ENCODE assay signal across 9 cellular contexts in the genomic region with DNA sequence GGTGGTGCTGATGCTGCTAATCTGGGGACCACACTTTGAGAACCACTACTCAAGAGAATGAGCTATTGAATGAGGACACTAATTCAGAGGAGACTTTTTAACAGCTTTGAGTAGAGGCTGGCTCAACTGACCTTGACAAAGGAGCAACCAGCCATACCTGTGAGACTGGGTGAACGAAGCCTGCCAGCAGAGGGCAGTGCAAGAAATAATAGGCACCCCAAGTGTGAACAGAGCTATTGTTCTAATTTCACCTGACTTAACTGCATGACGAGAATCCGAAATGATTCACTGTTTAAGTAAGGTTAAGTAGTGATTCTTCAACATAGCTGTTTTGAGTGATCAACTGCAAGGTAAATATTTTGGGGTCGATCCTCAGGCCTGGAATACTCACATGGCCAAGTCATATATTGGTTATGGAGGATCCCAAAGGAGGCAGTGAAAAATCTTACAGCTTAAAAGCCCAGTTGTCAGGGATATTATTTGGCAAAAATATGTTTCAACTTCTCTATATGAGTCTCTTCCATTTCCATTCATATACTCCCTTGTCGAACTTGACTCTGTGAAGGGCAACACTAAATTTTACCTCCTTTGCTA.
A peak's percentile ranks its signal among the peaks of the same experiment; 100 is the strongest.
DNase-seq lines count a peak whose midpoint lies in the region; ATAC-seq and TF ChIP-seq lines count a peak whose summit lies in the region.
"Had no signal": no experiment of that assay in that cellular context is flagged by ENCODE, and none has a peak within 500 bp of the region (broad histone marks: within the 10 kb centered on the region; RNA-seq: fewer than 3 reads in every experiment).

No MANE protein-coding gene starts in this region.

- H3K36me3 Mint-ChIP-seq in activated naive CD8-positive, alpha-beta T cell treated with anti-CD3 and anti-CD28 coated beads, Interleukin-2, amount 50 U/mL, for 24 hours (ENCODE audit: low read depth): no peaks in the 10 kb centered on the region

- no peaks in the 10 kb centered on the region for H3K9me3 Mint-ChIP-seq in activated naive CD8-positive, alpha-beta T cell treated with anti-CD3 and anti-CD28 coated beads, Interleukin-2, amount 50 U/mL, for 24 hours

- ATAC-seq in GM18861 (IDR thresholded peaks at IDR 0.05; ENCODE audit: unreplicated experiment) (peak; percentile 96), HG02981 (IDR thresholded peaks at IDR 0.05; ENCODE audit: unreplicated experiment) (peak; percentile 95)
- ATAC-seq in activated naive CD8-positive, alpha-beta T cell treated with anti-CD3 and anti-CD28 coated beads, Interleukin-2, amount 50 U/mL, for 24 hours: peak; percentile 72

- H3K4me3 Mint-ChIP-seq in activated naive CD8-positive, alpha-beta T cell treated with anti-CD3 and anti-CD28 coated beads, Interleukin-2, amount 50 U/mL, for 24 hours: no peak overlapping the region

- H3K9ac ChIP-seq in OCI-LY3 (ENCODE audit: low read length): no peak overlapping the region

- H2AFZ ChIP-seq in OCI-LY3 (ENCODE audit: low read depth, low read length): no peak overlapping the region

- no peaks in the 10 kb centered on the region for H3K79me2 ChIP-seq in OCI-LY3 (ENCODE audit: low read length)

- H4K20me1 ChIP-seq in OCI-LY3 (ENCODE audit: insufficient read depth, low read length): no peaks in the 10 kb centered on the region

- no peaks in the 10 kb centered on the region for H3K9me3 ChIP-seq in OCI-LY3 (ENCODE audit: insufficient read depth, low read length)

- no peak overlapping the region for H3K27ac ChIP-seq in OCI-LY3 (ENCODE audit: low read length)
- H3K27ac ChIP-seq: SK-N-MC had no signal

- H3K27me3 Mint-ChIP-seq in activated naive CD8-positive, alpha-beta T cell treated with anti-CD3 and anti-CD28 coated beads, Interleukin-2, amount 50 U/mL, for 24 hours: no peaks in the 10 kb centered on the region

- H3K4me1 Mint-ChIP-seq in activated naive CD8-positive, alpha-beta T cell treated with anti-CD3 and anti-CD28 coated beads, Interleukin-2, amount 50 U/mL, for 24 hours: no peaks in the 10 kb centered on the region

- H3K4me3 ChIP-seq in OCI-LY3 (ENCODE audit: low read length): peak overlapping the region; percentile 6; the same call in 1 of the 2 replicates
- H3K4me3 ChIP-seq: SK-N-MC had no signal

- H3K4me1 ChIP-seq in OCI-LY3 (ENCODE audit: low read length): peaks cover 15% of the 10 kb centered on the region

- peak overlapping the region; percentile 53 for H3K4me2 ChIP-seq in OCI-LY3 (ENCODE audit: low read length)

- DNase-seq in CD1c-positive myeloid dendritic cell (ENCODE audit: extremely low spot score): peak; percentile 59
- peak; percentile 54 for DNase-seq in activated naive CD8-positive, alpha-beta T cell treated with anti-CD3 and anti-CD28 coated beads, Interleukin-2, amount 50 U/mL, for 24 hours
- peak; percentile 72 for DNase-seq in islet precursor cell
- peak; percentile 16 for DNase-seq in stimulated activated CD8-positive, alpha-beta memory T cell treated with anti-CD3 and anti-CD28 coated beads, Interleukin-4, amount 100 ng/mL, for 24 hours (ENCODE audit: low read depth)
- DNase-seq in GDM1 (lab: John Stamatoyannopoulos, UW): no peak

- H3K36me3 ChIP-seq in OCI-LY3 (replicated peaks; ENCODE audit: low read depth, low read length): no peaks in the 10 kb centered on the region

- H3K27me3 ChIP-seq in OCI-LY3 (ENCODE audit: low read depth, low read length): no peaks in the 10 kb centered on the region

- TF ChIP-seq CTCF in OCI-LY3 (IDR thresholded peaks at IDR 0.05; ENCODE audit: low read depth, low read length): peak; percentile 73

- H3K27ac Mint-ChIP-seq in activated naive CD8-positive, alpha-beta T cell treated with anti-CD3 and anti-CD28 coated beads, Interleukin-2, amount 50 U/mL, for 24 hours: no peak overlapping the region
